19 cellular contexts compared by ENCODE assay signal in the genomic region with DNA sequence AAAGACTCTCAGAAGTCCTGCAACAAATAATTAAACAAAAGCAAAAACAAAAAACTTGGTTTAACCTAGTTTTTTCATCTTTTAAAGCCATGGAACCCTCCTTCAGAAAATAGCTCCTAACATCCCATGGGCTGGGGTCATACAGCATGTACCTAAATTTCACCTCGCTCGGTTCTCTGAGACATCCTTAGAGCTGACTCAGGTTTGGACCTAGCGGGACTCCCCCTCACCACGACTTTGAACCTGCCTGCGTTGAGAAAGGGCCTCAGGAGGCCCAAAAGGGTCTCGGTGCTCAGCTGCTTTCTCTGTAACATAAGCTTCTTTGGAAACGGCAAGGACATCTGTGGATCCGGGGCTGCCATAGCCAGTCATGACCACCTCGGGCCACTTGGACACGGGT.
DNase-seq lines count a peak whose midpoint lies in the region; ATAC-seq lines count a peak whose summit lies in the region.
"Had no signal": no experiment of that assay in that cellular context is flagged by ENCODE, and none has a peak within 500 bp of the region (broad histone marks: within the 10 kb centered on the region; RNA-seq: fewer than 3 reads in every experiment).

No MANE protein-coding gene starts in this region.

- intact Hi-C loops in activated T-helper 1 cell treated with anti-CD3 and anti-CD28 coated beads, Interleukin-12 subunit alpha, Interleukin-12 subunit beta, Interleukin-2, Interleukin-4 antibody, amounts not matched to agents 30 ng/mL and 10 ng/mL and 1 ng/mL, durations not matched to agents 14 hours and 24 hours and 36 hours (cut with micrococcal nuclease) = no loop called here

- no peaks in the 10 kb centered on the region for H3K9me3 Mint-ChIP-seq in stimulated activated naive CD8-positive, alpha-beta T cell treated with anti-CD3 and anti-CD28 coated beads, Interleukin-15, amount 100 ng/mL, for 72 hours
- H3K9me3 Mint-ChIP-seq in activated T-helper 1 cell treated with anti-CD3 and anti-CD28 coated beads, Interleukin-12 subunit alpha, Interleukin-12 subunit beta, Interleukin-2, Interleukin-4 antibody, amounts not matched to agents 30 ng/mL and 10 ng/mL and 1 ng/mL, durations not matched to agents 14 hours and 24 hours and 36 hours = no peaks in the 10 kb centered on the region
- H3K9me3 Mint-ChIP-seq in natural killer cell treated with Interleukin-12 subunit alpha and Interleukin-12 subunit beta and Interleukin-15 and Interleukin-18, amount 100 ng/mL, for 72 hours = no peaks in the 10 kb centered on the region

- no peak overlapping the region for H3K27ac Mint-ChIP-seq in stimulated activated naive CD8-positive, alpha-beta T cell treated with anti-CD3 and anti-CD28 coated beads, Interleukin-15, amount 100 ng/mL, for 72 hours
- H3K27ac Mint-ChIP-seq in activated T-helper 1 cell treated with anti-CD3 and anti-CD28 coated beads, Interleukin-12 subunit alpha, Interleukin-12 subunit beta, Interleukin-2, Interleukin-4 antibody, amounts not matched to agents 30 ng/mL and 10 ng/mL and 1 ng/mL, durations not matched to agents 14 hours and 24 hours and 36 hours = peak overlapping the region; percentile 37
- H3K27ac Mint-ChIP-seq in natural killer cell treated with Interleukin-12 subunit alpha and Interleukin-12 subunit beta and Interleukin-15 and Interleukin-18, amount 100 ng/mL, for 72 hours = peak overlapping the region; percentile 92 to 98

- no peaks in the 10 kb centered on the region for H3K27me3 Mint-ChIP-seq in stimulated activated naive CD8-positive, alpha-beta T cell treated with anti-CD3 and anti-CD28 coated beads, Interleukin-15, amount 100 ng/mL, for 72 hours
- no peaks in the 10 kb centered on the region for H3K27me3 Mint-ChIP-seq in activated T-helper 1 cell treated with anti-CD3 and anti-CD28 coated beads, Interleukin-12 subunit alpha, Interleukin-12 subunit beta, Interleukin-2, Interleukin-4 antibody, amounts not matched to agents 30 ng/mL and 10 ng/mL and 1 ng/mL, durations not matched to agents 14 hours and 24 hours and 36 hours (ENCODE audit: insufficient read depth)
- no peaks in the 10 kb centered on the region for H3K27me3 Mint-ChIP-seq in natural killer cell treated with Interleukin-12 subunit alpha and Interleukin-12 subunit beta and Interleukin-15 and Interleukin-18, amount 100 ng/mL, for 72 hours

- no peak for DNase-seq in stimulated activated naive CD8-positive, alpha-beta T cell treated with anti-CD3 and anti-CD28 coated beads, Interleukin-15, Interleukin-2, amounts not matched to agents 100 U/mL and 50 U/mL, for 24 hours
- DNase-seq in stimulated activated naive CD8-positive, alpha-beta T cell treated with anti-CD3 and anti-CD28 coated beads, Interleukin-15, amount 100 ng/mL, for 72 hours = no peak
- no peak for DNase-seq in activated T-helper 1 cell treated with anti-CD3 and anti-CD28 coated beads, Interleukin-12 subunit alpha, Interleukin-12 subunit beta, Interleukin-2, Interleukin-4 antibody, amounts not matched to agents 30 ng/mL and 10 ng/mL and 1 ng/mL, durations not matched to agents 14 hours and 24 hours and 36 hours (ENCODE audit: low spot score)
- no peak for DNase-seq in natural killer cell treated with Interleukin-12 subunit alpha and Interleukin-12 subunit beta and Interleukin-15 and Interleukin-18, amount 100 ng/mL, for 72 hours (ENCODE audit: low spot score)
- DNase-seq in superior temporal gyrus (ENCODE audit: extremely low spot score) (no peak), MV-4-11 (lab: John Stamatoyannopoulos, UW) (no peak)
- DNase-seq: DMS153, GDM1, GM23248, IMR-90, NCI-H1048, NCI-H1436 treated with DMSO at 0.1 percent for 48 hours, NCI-H2029 treated with DMSO at 0.1 percent for 48 hours, NCI-H2171, NCI-H526, SJCRH30 had no signal

- H3K36me3 Mint-ChIP-seq in activated T-helper 1 cell treated with anti-CD3 and anti-CD28 coated beads, Interleukin-12 subunit alpha, Interleukin-12 subunit beta, Interleukin-2, Interleukin-4 antibody, amounts not matched to agents 30 ng/mL and 10 ng/mL and 1 ng/mL, durations not matched to agents 14 hours and 24 hours and 36 hours (ENCODE audit: low read depth) = peaks cover 65% of the 10 kb centered on the region
- H3K36me3 Mint-ChIP-seq in natural killer cell treated with Interleukin-12 subunit alpha and Interleukin-12 subunit beta and Interleukin-15 and Interleukin-18, amount 100 ng/mL, for 72 hours = peaks cover 33% of the 10 kb centered on the region
- H3K36me3 Mint-ChIP-seq: CD14-positive monocyte had no signal

- peaks cover 82% of the 10 kb centered on the region for H3K4me1 Mint-ChIP-seq in stimulated activated naive CD8-positive, alpha-beta T cell treated with anti-CD3 and anti-CD28 coated beads, Interleukin-15, amount 100 ng/mL, for 72 hours
- H3K4me1 Mint-ChIP-seq in activated T-helper 1 cell treated with anti-CD3 and anti-CD28 coated beads, Interleukin-12 subunit alpha, Interleukin-12 subunit beta, Interleukin-2, Interleukin-4 antibody, amounts not matched to agents 30 ng/mL and 10 ng/mL and 1 ng/mL, durations not matched to agents 14 hours and 24 hours and 36 hours (ENCODE audit: low read depth) = peaks cover 73% of the 10 kb centered on the region
- peaks cover 76 to 78% of the 10 kb centered on the region in 2 donors for H3K4me1 Mint-ChIP-seq in natural killer cell treated with Interleukin-12 subunit alpha and Interleukin-12 subunit beta and Interleukin-15 and Interleukin-18, amount 100 ng/mL, for 72 hours (ENCODE audit: low read depth in 2 of 2)

- ATAC-seq in stimulated activated naive CD8-positive, alpha-beta T cell treated with anti-CD3 and anti-CD28 coated beads, Interleukin-15, Interleukin-2, amounts not matched to agents 100 U/mL and 50 U/mL, for 24 hours = peak; percentile 11
- ATAC-seq in stimulated activated naive CD8-positive, alpha-beta T cell treated with anti-CD3 and anti-CD28 coated beads, Interleukin-15, amount 100 ng/mL, for 72 hours = no peak
- ATAC-seq in natural killer cell treated with Interleukin-12 subunit alpha and Interleukin-12 subunit beta and Interleukin-15 and Interleukin-18, amount 100 ng/mL, for 72 hours = no peak
- ATAC-seq in GM18909 (IDR thresholded peaks at IDR 0.05; ENCODE audit: poor library complexity, unreplicated experiment) = no peak
- ATAC-seq: Panc1 had no signal

- H3K4me3 Mint-ChIP-seq in stimulated activated naive CD8-positive, alpha-beta T cell treated with anti-CD3 and anti-CD28 coated beads, Interleukin-15, amount 100 ng/mL, for 72 hours = no peak overlapping the region
- no peak overlapping the region for H3K4me3 Mint-ChIP-seq in activated T-helper 1 cell treated with anti-CD3 and anti-CD28 coated beads, Interleukin-12 subunit alpha, Interleukin-12 subunit beta, Interleukin-2, Interleukin-4 antibody, amounts not matched to agents 30 ng/mL and 10 ng/mL and 1 ng/mL, durations not matched to agents 14 hours and 24 hours and 36 hours
- no peak overlapping the region for H3K4me3 Mint-ChIP-seq in natural killer cell treated with Interleukin-12 subunit alpha and Interleukin-12 subunit beta and Interleukin-15 and Interleukin-18, amount 100 ng/mL, for 72 hours
- H3K4me3 Mint-ChIP-seq: CD14-positive monocyte had no signal

Comparison
In these comparisons a context has a peak if more than half of its experiments do, and no peak if none do; other contexts are left out.
1. H3K27ac Mint-ChIP-seq: peak in activated T-helper 1 cell treated with anti-CD3 and anti-CD28 coated beads, Interleukin-12 subunit alpha, Interleukin-12 subunit beta, Interleukin-2, Interleukin-4 antibody, amounts not matched to agents 30 ng/mL and 10 ng/mL and 1 ng/mL, durations not matched to agents 14 hours and 24 hours and 36 hours (single experiment) and natural killer cell treated with Interleukin-12 subunit alpha and Interleukin-12 subunit beta and Interleukin-15 and Interleukin-18, amount 100 ng/mL, for 72 hours (2 of 2); none in stimulated activated naive CD8-positive, alpha-beta T cell treated with anti-CD3 and anti-CD28 coated beads, Interleukin-15, amount 100 ng/mL, for 72 hours (0 of 2).